In the genomic region with DNA sequence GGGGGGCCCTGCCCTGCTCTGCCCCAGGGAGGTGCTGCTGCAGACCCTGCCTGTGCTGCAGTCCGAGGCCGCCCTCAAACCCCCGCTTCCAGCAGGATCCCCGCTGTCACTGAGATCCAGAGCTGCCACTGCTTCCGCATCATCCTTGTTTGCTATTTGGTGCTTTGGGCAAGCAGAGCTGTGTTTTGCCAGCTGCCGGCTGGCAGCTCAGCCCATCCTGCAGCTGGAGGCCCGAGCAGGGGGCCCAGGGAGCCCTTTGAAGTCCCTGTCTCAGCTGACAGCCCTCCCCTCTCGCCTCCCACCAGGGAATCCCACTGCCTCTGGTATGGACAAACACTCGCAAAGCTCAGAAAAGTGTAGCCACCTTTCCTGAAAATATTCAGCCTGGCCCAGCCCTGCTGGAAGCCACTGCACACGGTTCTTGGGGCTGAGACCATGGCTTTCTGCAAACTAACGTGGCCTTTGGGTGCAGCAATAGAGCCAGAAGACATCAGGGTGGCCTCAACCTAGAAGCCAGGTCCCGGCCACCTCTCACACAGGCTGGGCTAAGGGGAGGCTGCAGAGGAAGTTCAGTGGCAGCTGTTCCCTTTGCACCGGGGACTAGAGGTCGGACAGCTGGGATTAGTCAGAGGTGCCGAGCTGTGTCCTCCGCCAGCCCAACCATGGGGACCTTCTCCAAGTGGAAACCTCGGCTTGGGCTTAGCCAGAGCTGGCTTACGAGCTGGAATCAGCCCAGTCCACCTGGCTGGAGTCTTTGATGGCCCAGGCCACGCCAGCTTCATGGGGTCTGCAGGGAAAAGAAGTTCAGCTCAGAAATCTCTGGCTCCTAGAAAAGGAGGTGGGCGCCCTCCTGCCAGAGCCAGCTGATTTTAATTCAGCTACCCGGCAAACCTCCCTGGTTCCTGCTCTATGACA, we compare ENCODE assay signal across 8 cellular contexts.
DNase-seq lines count a peak whose midpoint lies in the region; ATAC-seq and TF ChIP-seq lines count a peak whose summit lies in the region.
"Had no signal": no experiment of that assay in that cellular context is flagged by ENCODE, and none has a peak within 500 bp of the region (broad histone marks: within the 10 kb centered on the region; RNA-seq: fewer than 3 reads in every experiment).

No MANE protein-coding gene starts in this region.

- peaks cover 2% of the 10 kb centered on the region for H3K36me3 Mint-ChIP-seq in activated T-helper 1 cell treated with anti-CD3 and anti-CD28 coated beads, Interleukin-12 subunit alpha, Interleukin-12 subunit beta, Interleukin-2, Interleukin-4 antibody, amounts not matched to agents 30 ng/mL and 10 ng/mL and 1 ng/mL, durations not matched to agents 14 hours and 24 hours and 36 hours (ENCODE audit: low read depth)
- H3K36me3 Mint-ChIP-seq: activated naive CD8-positive, alpha-beta T cell had no signal

- no peak overlapping the region for H3K4me3 ChIP-seq in right cardiac atrium (ENCODE audit: low read length)

- ATAC-seq in SK-N-SH treated with all-trans-retinoic acid at 6 μM for 48 hours = peak; percentile 36
- ATAC-seq in right cardiac atrium = peak; percentile 37 to 60
- no peak for ATAC-seq in HG02840 (IDR thresholded peaks at IDR 0.05; ENCODE audit: low FRiP score, unreplicated experiment)

- intact Hi-C loops in right cardiac atrium (cut with DNase I) = no loop called here
- intact Hi-C loops in activated T-helper 1 cell treated with anti-CD3 and anti-CD28 coated beads, Interleukin-12 subunit alpha, Interleukin-12 subunit beta, Interleukin-2, Interleukin-4 antibody, amounts not matched to agents 30 ng/mL and 10 ng/mL and 1 ng/mL, durations not matched to agents 14 hours and 24 hours and 36 hours (cut with micrococcal nuclease) = no loop called here

- H3K9me3 ChIP-seq in right cardiac atrium (ENCODE audit: control insufficient read depth, low read length) = no peaks in the 10 kb centered on the region

- WGBS in right cardiac atrium = 51% methylated on average over 21 of the region's 21 CpGs

- peak overlapping the region; percentile 65 for H3K27ac ChIP-seq in right cardiac atrium (ENCODE audit: low read length)
- H3K27ac ChIP-seq in substantia nigra (ENCODE audit: low read depth, low read length, poor library complexity, severe bottlenecking) = peak overlapping the region; percentile 92

- H3K27me3 ChIP-seq in right cardiac atrium (ENCODE audit: control insufficient read depth, insufficient read depth) = no peaks in the 10 kb centered on the region

- DNase-seq in KBM-7 (peak; percentile 31), right cardiac atrium (peak; percentile 69 to 83 (median 79)), substantia nigra (lab: John Stamatoyannopoulos, UW) (peak in 25 of 49 donors; percentile 10 to 69 (median 30)), H4 (ENCODE audit: low spot score) (no peak)
- DNase-seq in activated T-helper 1 cell treated with anti-CD3 and anti-CD28 coated beads, Interleukin-12 subunit alpha, Interleukin-12 subunit beta, Interleukin-2, Interleukin-4 antibody, amounts not matched to agents 30 ng/mL and 10 ng/mL and 1 ng/mL, durations not matched to agents 14 hours and 24 hours and 36 hours (ENCODE audit: low spot score) = no peak

- in situ Hi-C loops in KBM-7 (cut with MboI; ENCODE audit: low pct_unique_long_range_greater_than_20kb, low sequenced_read_pairs) = no loop called here

- peaks cover 20% of the 10 kb centered on the region for H3K27me3 Mint-ChIP-seq in activated T-helper 1 cell treated with anti-CD3 and anti-CD28 coated beads, Interleukin-12 subunit alpha, Interleukin-12 subunit beta, Interleukin-2, Interleukin-4 antibody, amounts not matched to agents 30 ng/mL and 10 ng/mL and 1 ng/mL, durations not matched to agents 14 hours and 24 hours and 36 hours (ENCODE audit: insufficient read depth)
- H3K27me3 Mint-ChIP-seq: activated naive CD8-positive, alpha-beta T cell had no signal

- H3K9me3 Mint-ChIP-seq in activated T-helper 1 cell treated with anti-CD3 and anti-CD28 coated beads, Interleukin-12 subunit alpha, Interleukin-12 subunit beta, Interleukin-2, Interleukin-4 antibody, amounts not matched to agents 30 ng/mL and 10 ng/mL and 1 ng/mL, durations not matched to agents 14 hours and 24 hours and 36 hours = peaks cover 4% of the 10 kb centered on the region

- H3K27ac Mint-ChIP-seq in activated T-helper 1 cell treated with anti-CD3 and anti-CD28 coated beads, Interleukin-12 subunit alpha, Interleukin-12 subunit beta, Interleukin-2, Interleukin-4 antibody, amounts not matched to agents 30 ng/mL and 10 ng/mL and 1 ng/mL, durations not matched to agents 14 hours and 24 hours and 36 hours = no peak overlapping the region
- H3K27ac Mint-ChIP-seq: activated naive CD8-positive, alpha-beta T cell had no signal

- H3K4me1 Mint-ChIP-seq in activated T-helper 1 cell treated with anti-CD3 and anti-CD28 coated beads, Interleukin-12 subunit alpha, Interleukin-12 subunit beta, Interleukin-2, Interleukin-4 antibody, amounts not matched to agents 30 ng/mL and 10 ng/mL and 1 ng/mL, durations not matched to agents 14 hours and 24 hours and 36 hours (ENCODE audit: low read depth) = peaks cover 10% of the 10 kb centered on the region

- no peak overlapping the region for H3K4me3 Mint-ChIP-seq in activated T-helper 1 cell treated with anti-CD3 and anti-CD28 coated beads, Interleukin-12 subunit alpha, Interleukin-12 subunit beta, Interleukin-2, Interleukin-4 antibody, amounts not matched to agents 30 ng/mL and 10 ng/mL and 1 ng/mL, durations not matched to agents 14 hours and 24 hours and 36 hours
- H3K4me3 Mint-ChIP-seq: activated naive CD8-positive, alpha-beta T cell had no signal

- H3K4me1 ChIP-seq in right cardiac atrium (ENCODE audit: control insufficient read depth, insufficient read depth, low read length) = peaks cover 14% of the 10 kb centered on the region

TF ChIP-seq in SK-N-SH treated with all-trans-retinoic acid at 6 μM for 48 hours, 23 proteins besides CTCF, POLR2A, EP300 and RAD21:
- TF ChIP-seq, protein P1, sequence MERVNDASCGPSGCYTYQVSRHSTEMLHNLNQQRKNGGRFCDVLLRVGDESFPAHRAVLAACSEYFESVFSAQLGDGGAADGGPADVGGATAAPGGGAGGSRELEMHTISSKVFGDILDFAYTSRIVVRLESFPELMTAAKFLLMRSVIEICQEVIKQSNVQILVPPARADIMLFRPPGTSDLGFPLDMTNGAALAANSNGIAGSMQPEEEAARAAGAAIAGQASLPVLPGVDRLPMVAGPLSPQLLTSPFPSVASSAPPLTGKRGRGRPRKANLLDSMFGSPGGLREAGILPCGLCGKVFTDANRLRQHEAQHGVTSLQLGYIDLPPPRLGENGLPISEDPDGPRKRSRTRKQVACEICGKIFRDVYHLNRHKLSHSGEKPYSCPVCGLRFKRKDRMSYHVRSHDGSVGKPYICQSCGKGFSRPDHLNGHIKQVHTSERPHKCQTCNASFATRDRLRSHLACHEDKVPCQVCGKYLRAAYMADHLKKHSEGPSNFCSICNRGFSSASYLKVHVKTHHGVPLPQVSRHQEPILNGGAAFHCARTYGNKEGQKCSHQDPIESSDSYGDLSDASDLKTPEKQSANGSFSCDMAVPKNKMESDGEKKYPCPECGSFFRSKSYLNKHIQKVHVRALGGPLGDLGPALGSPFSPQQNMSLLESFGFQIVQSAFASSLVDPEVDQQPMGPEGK (CRISPR knock-in tag; IDR thresholded peaks at IDR 0.05; ENCODE audit: borderline replicate concordance) = no peak
- no peak for TF ChIP-seq ARNTL (CRISPR knock-in tag; IDR thresholded peaks at IDR 0.05; ENCODE audit: borderline replicate concordance, low read depth)
- TF ChIP-seq, protein P2, sequence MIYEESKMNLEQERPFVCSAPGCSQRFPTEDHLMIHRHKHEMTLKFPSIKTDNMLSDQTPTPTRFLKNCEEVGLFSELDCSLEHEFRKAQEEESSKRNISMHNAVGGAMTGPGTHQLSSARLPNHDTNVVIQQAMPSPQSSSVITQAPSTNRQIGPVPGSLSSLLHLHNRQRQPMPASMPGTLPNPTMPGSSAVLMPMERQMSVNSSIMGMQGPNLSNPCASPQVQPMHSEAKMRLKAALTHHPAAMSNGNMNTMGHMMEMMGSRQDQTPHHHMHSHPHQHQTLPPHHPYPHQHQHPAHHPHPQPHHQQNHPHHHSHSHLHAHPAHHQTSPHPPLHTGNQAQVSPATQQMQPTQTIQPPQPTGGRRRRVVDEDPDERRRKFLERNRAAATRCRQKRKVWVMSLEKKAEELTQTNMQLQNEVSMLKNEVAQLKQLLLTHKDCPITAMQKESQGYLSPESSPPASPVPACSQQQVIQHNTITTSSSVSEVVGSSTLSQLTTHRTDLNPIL (CRISPR knock-in tag; IDR thresholded peaks at IDR 0.05; ENCODE audit: low read depth) = no peak
- no peak for TF ChIP-seq BACH2 (CRISPR knock-in tag; IDR thresholded peaks at IDR 0.05; ENCODE audit: borderline replicate concordance)
- TF ChIP-seq ZFP3 (CRISPR knock-in tag; IDR thresholded peaks at IDR 0.05) = no peak
- TF ChIP-seq OSR1 (CRISPR knock-in tag; IDR thresholded peaks at IDR 0.05) = no peak
- no peak for TF ChIP-seq ZFP30 (CRISPR knock-in tag; IDR thresholded peaks at IDR 0.05)
- no peak for TF ChIP-seq ZNF8 (CRISPR knock-in tag; IDR thresholded peaks at IDR 0.05)
- TF ChIP-seq TCF4 (CRISPR knock-in tag; IDR thresholded peaks at IDR 0.05; ENCODE audit: borderline replicate concordance) = no peak
- no peak for TF ChIP-seq ZC3H10 (CRISPR knock-in tag; IDR thresholded peaks at IDR 0.05)
- TF ChIP-seq RARB (CRISPR knock-in tag; IDR thresholded peaks at IDR 0.05) = no peak
- no peak for TF ChIP-seq ESRRG (CRISPR knock-in tag; IDR thresholded peaks at IDR 0.05)
- TF ChIP-seq, protein P3, sequence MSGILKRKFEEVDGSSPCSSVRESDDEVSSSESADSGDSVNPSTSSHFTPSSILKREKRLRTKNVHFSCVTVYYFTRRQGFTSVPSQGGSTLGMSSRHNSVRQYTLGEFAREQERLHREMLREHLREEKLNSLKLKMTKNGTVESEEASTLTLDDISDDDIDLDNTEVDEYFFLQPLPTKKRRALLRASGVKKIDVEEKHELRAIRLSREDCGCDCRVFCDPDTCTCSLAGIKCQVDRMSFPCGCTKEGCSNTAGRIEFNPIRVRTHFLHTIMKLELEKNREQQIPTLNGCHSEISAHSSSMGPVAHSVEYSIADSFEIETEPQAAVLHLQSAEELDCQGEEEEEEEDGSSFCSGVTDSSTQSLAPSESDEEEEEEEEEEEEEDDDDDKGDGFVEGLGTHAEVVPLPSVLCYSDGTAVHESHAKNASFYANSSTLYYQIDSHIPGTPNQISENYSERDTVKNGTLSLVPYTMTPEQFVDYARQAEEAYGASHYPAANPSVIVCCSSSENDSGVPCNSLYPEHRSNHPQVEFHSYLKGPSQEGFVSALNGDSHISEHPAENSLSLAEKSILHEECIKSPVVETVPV (CRISPR knock-in tag; IDR thresholded peaks at IDR 0.05) = no peak
TF ChIP-seq in SK-N-SH treated with all-trans-retinoic acid at 6 μM for 48 hours: peak in this region for 0.

Comparison
In these comparisons a context has a peak if more than half of its experiments do, and no peak if none do; other contexts are left out.
1. DNase-seq: peak in KBM-7 (single experiment), right cardiac atrium (3 of 3) and substantia nigra (25 of 49); none in activated T-helper 1 cell treated with anti-CD3 and anti-CD28 coated beads, Interleukin-12 subunit alpha, Interleukin-12 subunit beta, Interleukin-2, Interleukin-4 antibody, amounts not matched to agents 30 ng/mL and 10 ng/mL and 1 ng/mL, durations not matched to agents 14 hours and 24 hours and 36 hours (single experiment) and H4 (single experiment).